Comparison of ENCODE assay signal across 2 cellular contexts in genomic region chr20:64070244-64070993, GRCh38.
A peak's percentile ranks its signal among the peaks of the same experiment; 100 is the strongest.
TF ChIP-seq lines count a peak whose summit lies in the region.

No MANE protein-coding gene starts in this region.

TF ChIP-seq in HEK293, 187 proteins besides CTCF, POLR2A, EP300 and RAD21:
- TF ChIP-seq ZNF48 (tag by site-specific recombination; IDR thresholded peaks at IDR 0.05) (no peak), ZNF112 (tag by site-specific recombination; IDR thresholded peaks at IDR 0.05) (no peak), ELK4 (IDR thresholded peaks at IDR 0.05; ENCODE audit: borderline replicate concordance, low read depth, low read length) (no peak), ZNF626 (tag by site-specific recombination; IDR thresholded peaks at IDR 0.05) (no peak), ZFP69B (tag by site-specific recombination; IDR thresholded peaks at IDR 0.05) (0 out of 2 replicates have a peak, but pooled peaks have one; percentile 15), ZNF510 (tag by site-specific recombination; IDR thresholded peaks at IDR 0.05; ENCODE audit: insufficient replicate concordance) (no peak), ZBTB7A (tag by site-specific recombination; IDR thresholded peaks at IDR 0.05; ENCODE audit: low read depth) (no peak), ZNF513 (tag by site-specific recombination; IDR thresholded peaks at IDR 0.05) (no peak), REPIN1 (tag by site-specific recombination; IDR thresholded peaks at IDR 0.05; ENCODE audit: low read depth) (no peak), EGR2 (tag by site-specific recombination; IDR thresholded peaks at IDR 0.05; ENCODE audit: low read depth) (no peak), ZNF692 (tag by site-specific recombination; IDR thresholded peaks at IDR 0.05) (peak; percentile 41; the same call in 1 of the 2 replicates), ZNF423 (tag by site-specific recombination; IDR thresholded peaks at IDR 0.05) (no peak), BCL11B (tag by site-specific recombination; IDR thresholded peaks at IDR 0.05; ENCODE audit: low read depth) (no peak), HOXC10 (CRISPR knock-in tag; IDR thresholded peaks at IDR 0.05) (no peak), ZNF837 (tag by site-specific recombination; IDR thresholded peaks at IDR 0.05) (no peak), ZNF239 (tag by site-specific recombination; IDR thresholded peaks at IDR 0.05) (no peak), ZNF302 (tag by site-specific recombination; IDR thresholded peaks at IDR 0.05; ENCODE audit: low read depth) (no peak), ZNF416 (tag by site-specific recombination; IDR thresholded peaks at IDR 0.05) (no peak), KLF10 (tag by site-specific recombination; IDR thresholded peaks at IDR 0.05) (no peak), ZNF366 (tag by site-specific recombination; conservative IDR thresholded peaks at IDR 0.05) (no peak), ZNF211 (tag by site-specific recombination; IDR thresholded peaks at IDR 0.05; ENCODE audit: low read depth) (no peak), ZFP37 (tag by site-specific recombination; IDR thresholded peaks at IDR 0.05) (no peak), ZNF214 (tag by site-specific recombination; IDR thresholded peaks at IDR 0.05; ENCODE audit: borderline replicate concordance) (no peak), FEZF1 (tag by site-specific recombination; IDR thresholded peaks at IDR 0.05) (no peak), SCRT2 (tag by site-specific recombination; IDR thresholded peaks at IDR 0.05) (peak; percentile 68), ZNF23 (tag by site-specific recombination; IDR thresholded peaks at IDR 0.05; ENCODE audit: borderline replicate concordance) (no peak), ZSCAN30 (tag by site-specific recombination; IDR thresholded peaks at IDR 0.05) (no peak), ZNF10 (tag by site-specific recombination; IDR thresholded peaks at IDR 0.05) (no peak), ZNF600 (tag by site-specific recombination; IDR thresholded peaks at IDR 0.05) (peak; percentile 44; the same call in 1 of the 2 replicates)

TF ChIP-seq in GM12878, 131 proteins besides CTCF, POLR2A, EP300 and RAD21:
- TF ChIP-seq POLR2AphosphoS2 (IDR thresholded peaks at IDR 0.05; ENCODE audit: low read depth, low read length) (0 out of 2 replicates have a peak, but pooled peaks have one; percentile 19), BACH1 (IDR thresholded peaks at IDR 0.05; ENCODE audit: borderline replicate concordance) (no peak), NFIC (IDR thresholded peaks at IDR 0.05; ENCODE audit: low read depth, low read length) (no peak), NBN (IDR thresholded peaks at IDR 0.05) (no peak), GATAD2B (conservative IDR thresholded peaks at IDR 0.05; ENCODE audit: low read depth) (no peak)
